ENCODE assay signal across 30 cellular contexts in the genomic region with DNA sequence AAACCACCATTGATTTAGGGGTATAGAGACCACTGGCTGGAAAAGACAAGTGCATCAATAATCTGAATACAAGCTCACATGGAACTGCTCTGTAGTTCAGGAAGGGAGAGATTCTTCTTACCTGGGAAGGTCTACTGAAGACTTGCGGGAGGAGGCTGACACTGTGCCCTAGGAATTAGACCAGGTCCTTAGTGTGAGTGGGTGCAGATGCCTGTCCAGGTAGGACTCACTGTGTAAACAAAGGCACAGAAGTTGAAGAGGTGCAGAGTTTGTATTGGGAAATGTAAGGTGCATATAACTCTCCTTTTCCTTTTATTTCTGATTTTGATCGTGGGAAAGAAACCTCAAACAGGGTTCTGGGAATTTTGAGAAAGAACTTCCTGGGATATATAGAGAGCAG.
"Had no signal": no experiment of that assay in that cellular context is flagged by ENCODE, and none has a peak within 500 bp of the region (broad histone marks: within the 10 kb centered on the region; RNA-seq: fewer than 3 reads in every experiment).

No MANE protein-coding gene starts in this region.

- DNase-seq: activated CD4-positive, alpha-beta T cell treated with anti-CD3 and anti-CD28 coated beads, Interleukin-2, amount 10 ng/mL, durations not matched to agents 24 days and 14 days; activated CD4-positive, alpha-beta T cell treated with anti-CD3 and anti-CD28 coated beads, Interleukin-2, amount 50 U/mL, for 4 hours; activated CD8-positive, alpha-beta T cell treated with anti-CD3 and anti-CD28 coated beads for 36 hours; activated effector memory CD4-positive, alpha-beta T cell treated with anti-CD3 and anti-CD28 coated beads, Interleukin-2, amount 50 U/mL, for 16 hours; activated naive CD4-positive, alpha-beta T cell; activated naive CD4-positive, alpha-beta T cell treated with anti-CD3 and anti-CD28 coated beads, Interleukin-2, amount 50 U/mL, for 16 hours; activated naive CD8-positive, alpha-beta T cell treated with anti-CD3 and anti-CD28 coated beads for 36 hours; activated T-cell treated with anti-CD3 and anti-CD28 coated beads, Interleukin-2, amount 50 U/mL, for 1 hour; activated T-cell treated with anti-CD3 and anti-CD28 coated beads, Interleukin-2, amount 50 U/mL, for 72 hours; amniotic stem cell; aorta; NCI-H1092 treated with DMSO at 0.1 percent for 48 hours; NCI-H1417; NCI-H146; NCI-H187 treated with DMSO at 0.1 percent for 48 hours; NCI-H2081; NCI-H226; NCI-H446 treated with DMSO at 0.1 percent for 48 hours; NCI-H524 treated with DMSO at 0.1 percent for 48 hours; PC-3; Peyer's patch; RPMI8226; SHP77 treated with DMSO at 0.1 percent for 48 hours; SK-N-SH had no signal

- H3K27ac ChIP-seq: cardiac muscle cell, KMS-11, Peyer's patch, SJSA1 had no signal

- H3K4me1 ChIP-seq: Peyer's patch, SJSA1 had no signal

- H3K36me3 Mint-ChIP-seq: activated naive CD8-positive, alpha-beta T cell treated with anti-CD3 and anti-CD28 coated beads for 36 hours had no signal

- H3K4me3 Mint-ChIP-seq: activated CD4-positive, alpha-beta T cell treated with anti-CD3 and anti-CD28 coated beads, Interleukin-2, amount 10 ng/mL, durations not matched to agents 24 days and 14 days; activated CD8-positive, alpha-beta T cell treated with anti-CD3 and anti-CD28 coated beads for 36 hours; activated naive CD8-positive, alpha-beta T cell treated with anti-CD3 and anti-CD28 coated beads for 36 hours; activated T-cell treated with anti-CD3 and anti-CD28 coated beads, Interleukin-2, amount 50 U/mL, for 72 hours; activated T-helper 17 cell treated with anti-CD3 and anti-CD28 coated beads, Interleukin-2, amount 50 U/mL, for 72 hours; T-helper 1 cell treated with Interleukin-12 subunit alpha and Interleukin-12 subunit beta and Interleukin-4 antibody, amounts not matched to agents 30 μg/mL and 1 μg/mL, for 36 hours; T-helper 2 cell treated with Interferon-gamma antibody and Interleukin-4, amounts not matched to agents 5 μg/mL and 100 μg/mL, for 36 hours had no signal

- H3K4me3 ChIP-seq: cardiac muscle cell, Peyer's patch, SJSA1 had no signal

- H3K4me1 Mint-ChIP-seq: activated CD4-positive, alpha-beta T cell treated with anti-CD3 and anti-CD28 coated beads, Interleukin-2, amount 10 ng/mL, durations not matched to agents 24 days and 14 days; activated naive CD8-positive, alpha-beta T cell treated with anti-CD3 and anti-CD28 coated beads for 36 hours; activated T-helper 17 cell treated with anti-CD3 and anti-CD28 coated beads, Interleukin-2, amount 50 U/mL, for 72 hours had no signal

- H3K36me3 ChIP-seq: cardiac muscle cell, SJSA1 had no signal

- H3K9me3 ChIP-seq: Peyer's patch, SJSA1, SK-N-SH had no signal

- ATAC-seq: activated CD8-positive, alpha-beta T cell treated with anti-CD3 and anti-CD28 coated beads for 36 hours; activated T-cell treated with anti-CD3 and anti-CD28 coated beads, Interleukin-2, amount 50 U/mL, for 72 hours; activated T-helper 17 cell treated with anti-CD3 and anti-CD28 coated beads, Interleukin-2, amount 50 U/mL, for 72 hours; PC-3 had no signal

- H3K27ac Mint-ChIP-seq: activated CD4-positive, alpha-beta T cell treated with anti-CD3 and anti-CD28 coated beads, Interleukin-2, amount 10 ng/mL, durations not matched to agents 24 days and 14 days; activated CD8-positive, alpha-beta T cell treated with anti-CD3 and anti-CD28 coated beads for 36 hours; activated naive CD8-positive, alpha-beta T cell treated with anti-CD3 and anti-CD28 coated beads for 36 hours; activated T-cell treated with anti-CD3 and anti-CD28 coated beads, Interleukin-2, amount 50 U/mL, for 72 hours; activated T-helper 17 cell treated with anti-CD3 and anti-CD28 coated beads, Interleukin-2, amount 50 U/mL, for 72 hours; T-helper 1 cell treated with Interleukin-12 subunit alpha and Interleukin-12 subunit beta and Interleukin-4 antibody, amounts not matched to agents 30 μg/mL and 1 μg/mL, for 36 hours; T-helper 2 cell treated with Interferon-gamma antibody and Interleukin-4, amounts not matched to agents 5 μg/mL and 100 μg/mL, for 36 hours had no signal

- H3K9me3 Mint-ChIP-seq: activated CD4-positive, alpha-beta T cell treated with anti-CD3 and anti-CD28 coated beads, Interleukin-2, amount 10 ng/mL, durations not matched to agents 24 days and 14 days; activated CD8-positive, alpha-beta T cell treated with anti-CD3 and anti-CD28 coated beads for 36 hours; activated naive CD8-positive, alpha-beta T cell treated with anti-CD3 and anti-CD28 coated beads for 36 hours; activated T-cell treated with anti-CD3 and anti-CD28 coated beads, Interleukin-2, amount 50 U/mL, for 72 hours; activated T-helper 17 cell treated with anti-CD3 and anti-CD28 coated beads, Interleukin-2, amount 50 U/mL, for 72 hours; T-helper 1 cell treated with Interleukin-12 subunit alpha and Interleukin-12 subunit beta and Interleukin-4 antibody, amounts not matched to agents 30 μg/mL and 1 μg/mL, for 36 hours; T-helper 2 cell treated with Interferon-gamma antibody and Interleukin-4, amounts not matched to agents 5 μg/mL and 100 μg/mL, for 36 hours had no signal

- H3K27me3 ChIP-seq: cardiac muscle cell, Peyer's patch, SJSA1 had no signal
